In the genomic region with DNA sequence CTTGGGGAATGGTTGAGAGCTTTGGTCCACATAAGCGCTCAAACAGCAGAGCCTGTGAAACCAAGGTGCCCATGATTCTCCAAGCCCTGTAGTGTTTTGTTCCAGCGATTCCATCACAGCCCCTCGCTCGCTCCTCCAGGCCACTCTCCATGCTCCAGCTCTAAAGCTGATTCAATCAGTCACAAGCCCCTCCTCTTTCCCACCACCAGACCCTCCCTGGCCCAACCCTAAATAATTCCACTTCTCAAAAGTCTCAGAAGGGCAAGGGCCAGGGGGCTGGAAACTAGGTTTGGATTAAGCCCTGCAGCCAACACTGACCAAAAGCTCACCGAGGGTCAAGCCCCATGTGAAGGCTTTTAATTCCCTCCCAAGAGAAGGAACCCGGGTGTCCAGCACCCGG, we compare ENCODE assay signal across 9 cellular contexts. TPM values are rescaled to one million over a fixed set of nuclear protein-coding genes. Genes with fewer than 3 reads are reported as not detected.
DNase-seq lines count a peak whose midpoint lies in the region; TF ChIP-seq lines count a peak whose summit lies in the region.
"Had no signal": no experiment of that assay in that cellular context is flagged by ENCODE, and none has a peak within 500 bp of the region (broad histone marks: within the 10 kb centered on the region; RNA-seq: fewer than 3 reads in every experiment).

No MANE protein-coding gene starts in this region.

- H3K4me3 ChIP-seq in BLaER1 (peak overlapping the region; percentile 91), HL-60 (replicated peaks; ENCODE audit: insufficient read depth, low read length) (peak overlapping the region; percentile 76), mucosa of rectum (ENCODE audit: low read length in 2 of 2) (peak overlapping the region; percentile 49 to 65)

- peaks cover 47% of the 10 kb centered on the region for H3K27me3 Mint-ChIP-seq in brain

- H3K36me3 Mint-ChIP-seq in brain, result peaks cover 3% of the 10 kb centered on the region

- peaks cover 64% of the 10 kb centered on the region for H3K4me1 ChIP-seq in BLaER1
- peaks cover 24 to 27% of the 10 kb centered on the region in 2 donors for H3K4me1 ChIP-seq in mucosa of rectum (ENCODE audit: control insufficient read depth in 2 of 2, insufficient read depth in 2 of 2, low read length in 2 of 2)

- H3K36me3 ChIP-seq in BLaER1, result peaks cover 51% of the 10 kb centered on the region
- peaks cover 23 to 25% of the 10 kb centered on the region in 2 donors for H3K36me3 ChIP-seq in mucosa of rectum (ENCODE audit: control insufficient read depth in 2 of 2, insufficient read depth in 2 of 2, low read length in 2 of 2)

- H3K4me3 Mint-ChIP-seq in brain, result peak overlapping the region in 4 of 5 experiments; percentile 8 to 50 (median 28)

- H3K9ac ChIP-seq in BLaER1, result peak overlapping the region; percentile 73
- peak overlapping the region in 1 of 2 donors; percentile 53 for H3K9ac ChIP-seq in mucosa of rectum (ENCODE audit: low read depth in 1 of 2, low read length in 2 of 2)

- peaks cover 27% of the 10 kb centered on the region for H3K4me1 Mint-ChIP-seq in brain

- H3K9me3 ChIP-seq in BLaER1 (no peaks in the 10 kb centered on the region), mucosa of rectum (ENCODE audit: control insufficient read depth in 2 of 2, low read length in 2 of 2) (no peaks in the 10 kb centered on the region)

- H3K27ac Mint-ChIP-seq in brain, result no peak overlapping the region

- peak overlapping the region; percentile 97 for H3K4me2 ChIP-seq in BLaER1

- peaks cover 55% of the 10 kb centered on the region for H4K20me1 ChIP-seq in BLaER1

- H3K9me3 Mint-ChIP-seq in brain, result no peaks in the 10 kb centered on the region

- H3K27me3 ChIP-seq in BLaER1, result no peaks in the 10 kb centered on the region
- H3K27me3 ChIP-seq in HL-60 (ENCODE audit: insufficient read depth, poor library complexity, severe bottlenecking), result no peaks in the 10 kb centered on the region
- no peaks in the 10 kb centered on the region for H3K27me3 ChIP-seq in mucosa of rectum (ENCODE audit: control insufficient read depth in 2 of 2, insufficient read depth in 2 of 2, low read length in 2 of 2)

- peak overlapping the region; percentile 72 for H3K27ac ChIP-seq in BLaER1
- H3K27ac ChIP-seq in HL-60 (replicated peaks), result peak overlapping the region; percentile 37
- peak overlapping the region; percentile 59 to 72 for H3K27ac ChIP-seq in mucosa of rectum (ENCODE audit: low read depth in 2 of 2, low read length in 2 of 2)

- DNase-seq in HL-60 (ENCODE audit: low read depth in 1 of 2, low spot score in 1 of 2), result no peak
- DNase-seq in amygdala (lab: John Stamatoyannopoulos, UW), result no peak
- no peak for DNase-seq in nucleus accumbens (lab: John Stamatoyannopoulos, UW)
- DNase-seq in Ammon's horn (ENCODE audit: low spot score), result no peak
- DNase-seq in D341Med (ENCODE audit: low spot score), result no peak
- DNase-seq: GOT3 had no signal

- TF ChIP-seq CTCF in HL-60 (IDR thresholded peaks at IDR 0.05; ENCODE audit: insufficient read depth, low read length), result no peak
- TF ChIP-seq CTCF in brain (conservative IDR thresholded peaks at IDR 0.05), result no peak

RNA-seq across cellular contexts. Expression of a gene that starts 1.5 kb away (rescaled TPM):
- polyA plus RNA-seq in brain (ENCODE audit: insufficient read depth, low read depth, low replicate concordance), result 2.1 TPM

RNA-seq across cellular contexts. Expression of a gene that starts 4.3 kb away (rescaled TPM):
- 20.6 TPM for polyA plus RNA-seq in brain (ENCODE audit: insufficient read depth, low read depth, low replicate concordance)

RNA-seq across cellular contexts. Expression of a gene that starts 18.2 kb away (rescaled TPM):
- polyA plus RNA-seq in brain (ENCODE audit: insufficient read depth, low read depth, low replicate concordance), result 59.2 TPM

RNA-seq across cellular contexts. Expression of a gene that starts 35.9 kb away (rescaled TPM):
- polyA plus RNA-seq in brain (ENCODE audit: insufficient read depth, low read depth, low replicate concordance), result 23.6 TPM
